Comparison of ENCODE assay signal across 19 cellular contexts in the genomic region with DNA sequence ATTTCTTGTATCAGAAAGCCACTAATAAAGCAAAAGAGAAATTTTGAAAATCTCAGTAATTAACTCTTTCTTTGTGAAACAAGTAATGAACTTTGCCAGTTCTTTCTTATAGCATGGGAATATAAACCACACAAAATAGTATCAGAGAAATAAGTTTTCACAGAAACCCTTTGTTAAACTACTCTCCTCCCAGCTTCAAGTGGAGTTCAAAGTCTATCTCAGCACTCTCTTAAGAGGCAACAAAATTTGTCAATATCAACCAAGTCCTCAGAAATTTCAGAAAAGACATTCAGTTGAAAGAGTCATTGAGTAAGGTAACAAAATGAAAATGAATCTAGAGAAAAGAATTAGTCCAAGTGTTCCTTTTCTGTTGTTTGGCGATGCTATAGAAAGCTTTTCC.
A peak's percentile ranks its signal among the peaks of the same experiment; 100 is the strongest.
DNase-seq lines count a peak whose midpoint lies in the region; ATAC-seq lines count a peak whose summit lies in the region.
"Had no signal": no experiment of that assay in that cellular context is flagged by ENCODE, and none has a peak within 500 bp of the region (broad histone marks: within the 10 kb centered on the region; RNA-seq: fewer than 3 reads in every experiment).

No MANE protein-coding gene starts in this region.

- intact Hi-C loops in left colon (cut with DNase I, micrococcal nuclease), result no loop called here

- H3K4me1 Mint-ChIP-seq in T-helper 1 cell treated with Interleukin-12 subunit alpha and Interleukin-12 subunit beta and Interleukin-4 antibody, amounts not matched to agents 30 μg/mL and 1 μg/mL, for 36 hours (ENCODE audit: low read depth), result peaks cover 43% of the 10 kb centered on the region
- H3K4me1 Mint-ChIP-seq: activated naive CD4-positive, alpha-beta T cell treated with anti-CD3 and anti-CD28 coated beads, Interleukin-2, amount 50 U/mL, for 24 hours had no signal

- H3K36me3 Mint-ChIP-seq in T-helper 1 cell treated with Interleukin-12 subunit alpha and Interleukin-12 subunit beta and Interleukin-4 antibody, amounts not matched to agents 30 μg/mL and 1 μg/mL, for 36 hours (ENCODE audit: low read depth), result peaks cover 13% of the 10 kb centered on the region
- H3K36me3 Mint-ChIP-seq: activated naive CD4-positive, alpha-beta T cell treated with anti-CD3 and anti-CD28 coated beads, Interleukin-2, amount 50 U/mL, for 24 hours had no signal

- peaks cover 19% of the 10 kb centered on the region for H3K9me3 Mint-ChIP-seq in T-helper 1 cell treated with Interleukin-12 subunit alpha and Interleukin-12 subunit beta and Interleukin-4 antibody, amounts not matched to agents 30 μg/mL and 1 μg/mL, for 36 hours

- ATAC-seq in GM21529 (IDR thresholded peaks at IDR 0.05; ENCODE audit: unreplicated experiment) (peak; percentile 3), HG03571 (IDR thresholded peaks at IDR 0.05; ENCODE audit: unreplicated experiment) (peak; percentile 6), left colon (peak; percentile 62), HG03469 (IDR thresholded peaks at IDR 0.05; ENCODE audit: unreplicated experiment) (no peak)
- ATAC-seq: esophagus mucosa had no signal

- peak overlapping the region; percentile 89 for H3K27ac Mint-ChIP-seq in T-helper 1 cell treated with Interleukin-12 subunit alpha and Interleukin-12 subunit beta and Interleukin-4 antibody, amounts not matched to agents 30 μg/mL and 1 μg/mL, for 36 hours
- H3K27ac Mint-ChIP-seq: activated naive CD4-positive, alpha-beta T cell treated with anti-CD3 and anti-CD28 coated beads, Interleukin-2, amount 50 U/mL, for 24 hours had no signal

- H3K4me3 Mint-ChIP-seq in T-helper 1 cell treated with Interleukin-12 subunit alpha and Interleukin-12 subunit beta and Interleukin-4 antibody, amounts not matched to agents 30 μg/mL and 1 μg/mL, for 36 hours, result peak overlapping the region; percentile 61
- H3K4me3 Mint-ChIP-seq: activated naive CD4-positive, alpha-beta T cell treated with anti-CD3 and anti-CD28 coated beads, Interleukin-2, amount 50 U/mL, for 24 hours had no signal

- H3K27me3 Mint-ChIP-seq in T-helper 1 cell treated with Interleukin-12 subunit alpha and Interleukin-12 subunit beta and Interleukin-4 antibody, amounts not matched to agents 30 μg/mL and 1 μg/mL, for 36 hours (ENCODE audit: low read depth), result peaks cover 3% of the 10 kb centered on the region

- DNase-seq in T-helper 1 cell (no peak), left colon (no peak), H4 (ENCODE audit: low spot score) (no peak)
- DNase-seq in stimulated activated naive CD4-positive, alpha-beta T cell (lab: John Stamatoyannopoulos, UW), result no peak
- DNase-seq: brain microvascular endothelial cell, DMS79, dorsolateral prefrontal cortex, head of caudate nucleus, IMR-90, NCI-H1048, NCI-H748 treated with DMSO at 0.1 percent for 48 hours, PC-9, SK-N-SH had no signal
